19 cellular contexts compared by ENCODE assay signal in genomic region chr1:4174291-4175200, GRCh38.
DNase-seq lines count a peak whose midpoint lies in the region; ATAC-seq and TF ChIP-seq lines count a peak whose summit lies in the region.
"Had no signal": no experiment of that assay in that cellular context is flagged by ENCODE, and none has a peak within 500 bp of the region (broad histone marks: within the 10 kb centered on the region; RNA-seq: fewer than 3 reads in every experiment).

No MANE protein-coding gene starts in this region.

- no peak for ATAC-seq in HG02798 (IDR thresholded peaks at IDR 0.05; ENCODE audit: poor library complexity, unreplicated experiment)
- ATAC-seq: CD8-positive, alpha-beta T cell; Right ventricle myocardium inferior had no signal

- H3K9me3 ChIP-seq in osteoblast (ENCODE audit: low read depth, low read length) = no peaks in the 10 kb centered on the region
- H3K9me3 ChIP-seq: BE2C had no signal

- H3K36me3 Mint-ChIP-seq in activated naive CD4-positive, alpha-beta T cell treated with anti-CD3 and anti-CD28 coated beads for 36 hours (ENCODE audit: low read depth) = no peaks in the 10 kb centered on the region
- H3K36me3 Mint-ChIP-seq: CD8-positive, alpha-beta T cell had no signal

- no peak overlapping the region for H3K27ac Mint-ChIP-seq in activated naive CD4-positive, alpha-beta T cell treated with anti-CD3 and anti-CD28 coated beads for 36 hours
- H3K27ac Mint-ChIP-seq: CD8-positive, alpha-beta T cell; H9 had no signal

- no peak overlapping the region for H3K27ac ChIP-seq in coronary artery
- H3K27ac ChIP-seq in osteoblast (ENCODE audit: low read depth, low read length) = no peak overlapping the region

- no peaks in the 10 kb centered on the region for H3K9me3 Mint-ChIP-seq in activated naive CD4-positive, alpha-beta T cell treated with anti-CD3 and anti-CD28 coated beads for 36 hours
- H3K9me3 Mint-ChIP-seq: CD8-positive, alpha-beta T cell had no signal

- POLR2A ChIA-PET in GM10248 (lab: Yijun Ruan, JAX) = no interaction called here

- H3K4me1 Mint-ChIP-seq in activated naive CD4-positive, alpha-beta T cell treated with anti-CD3 and anti-CD28 coated beads for 36 hours (ENCODE audit: low read depth) = peaks cover 2% of the 10 kb centered on the region

- no peak overlapping the region for H3K4me3 Mint-ChIP-seq in activated naive CD4-positive, alpha-beta T cell treated with anti-CD3 and anti-CD28 coated beads for 36 hours
- H3K4me3 Mint-ChIP-seq: CD8-positive, alpha-beta T cell; H9 had no signal

- no peaks in the 10 kb centered on the region for H3K4me1 ChIP-seq in osteoblast (ENCODE audit: insufficient read depth, low read length)
- H3K4me1 ChIP-seq: BE2C had no signal

- H3K27me3 ChIP-seq in osteoblast (ENCODE audit: insufficient read depth, low read length) = no peaks in the 10 kb centered on the region
- H3K27me3 ChIP-seq: BE2C had no signal

- H3K36me3 ChIP-seq in osteoblast (ENCODE audit: insufficient read depth, low read length) = no peaks in the 10 kb centered on the region
- H3K36me3 ChIP-seq: BE2C had no signal

- H3K27me3 Mint-ChIP-seq in activated naive CD4-positive, alpha-beta T cell treated with anti-CD3 and anti-CD28 coated beads for 36 hours (ENCODE audit: low read depth) = peaks cover 11% of the 10 kb centered on the region

- no peak overlapping the region for H2AFZ ChIP-seq in osteoblast (ENCODE audit: low read length)

- intact Hi-C loops in activated naive CD4-positive, alpha-beta T cell treated with anti-CD3 and anti-CD28 coated beads for 36 hours (cut with micrococcal nuclease) = no loop called here

- no peak overlapping the region for H3K4me3 ChIP-seq in coronary artery
- H3K4me3 ChIP-seq in osteoblast (ENCODE audit: insufficient read depth, low read length) = no peak overlapping the region

- H4K20me1 ChIP-seq in osteoblast (ENCODE audit: insufficient read depth, low read length) = no peaks in the 10 kb centered on the region

- TF ChIP-seq CTCF in GM10248 (IDR thresholded peaks at IDR 0.05; ENCODE audit: control extremely low read depth, extremely low read depth, low read depth, missing control alignments) (no peak), coronary artery (IDR thresholded peaks at IDR 0.05) (no peak), osteoblast (IDR thresholded peaks at IDR 0.05; ENCODE audit: extremely low read depth, low read depth, low read length) (no peak)

- DNase-seq in AG20443 (ENCODE audit: low spot score) (peak; percentile 6), GM10248 (ENCODE audit: extremely low spot score) (peak; percentile 11), coronary artery (ENCODE audit: low spot score) (peak; percentile 56), osteoblast (ENCODE audit: insufficient read length, low spot score, missing footprints) (peak; percentile 32), midbrain (lab: John Stamatoyannopoulos, UW) (no peak), DMS79 treated with DMSO at 0.1 percent for 48 hours (lab: John Stamatoyannopoulos, UW) (no peak)
- no peak for DNase-seq in activated naive CD4-positive, alpha-beta T cell treated with anti-CD3 and anti-CD28 coated beads for 36 hours
- DNase-seq: ACHN, BE2C, GF-D8, H9, IMR-90, NCI-H1417, NCI-H2029, NCI-H2171 treated with DMSO at 0.1 percent for 48 hours, NCI-H774 had no signal

- no peak overlapping the region for H3K4me2 ChIP-seq in osteoblast (ENCODE audit: insufficient read depth, low read length)

- no peaks in the 10 kb centered on the region for H3K79me2 ChIP-seq in osteoblast (ENCODE audit: insufficient read depth, low read length)

- CTCF ChIA-PET in GM10248 (lab: Yijun Ruan, JAX) = no interaction called here
- CTCF ChIA-PET in activated naive CD4-positive, alpha-beta T cell treated with anti-CD3 and anti-CD28 coated beads for 36 hours (lab: Charles Lee) = no interaction called here

Comparison
In these comparisons a context has a peak if more than half of its experiments do, and no peak if none do; other contexts are left out.
1. DNase-seq: peak in AG20443 (single experiment), GM10248 (single experiment), coronary artery (single experiment) and osteoblast (single experiment); none in midbrain (single experiment), DMS79 treated with DMSO at 0.1 percent for 48 hours (single experiment) and activated naive CD4-positive, alpha-beta T cell treated with anti-CD3 and anti-CD28 coated beads for 36 hours (single experiment).